23 cellular contexts compared by ENCODE assay signal in genomic region chrX:9231491-9231890, GRCh38.
DNase-seq lines count a peak whose midpoint lies in the region; ATAC-seq and TF ChIP-seq lines count a peak whose summit lies in the region.
"Had no signal": no experiment of that assay in that cellular context is flagged by ENCODE, and none has a peak within 500 bp of the region (broad histone marks: within the 10 kb centered on the region; RNA-seq: fewer than 3 reads in every experiment).

No MANE protein-coding gene starts in this region.

- ATAC-seq in activated T-helper 17 cell treated with anti-CD3 and anti-CD28 coated beads, Interleukin-2, amount 50 U/mL, for 72 hours (replicated peaks), result peak; percentile 89
- no peak for ATAC-seq in omental fat pad (ENCODE audit: low FRiP score)
- ATAC-seq: GM12878, heart right ventricle, natural killer cell had no signal

- H3K4me2 ChIP-seq in GM23248 (ENCODE audit: unreplicated experiment), result peak overlapping the region; percentile 52

- H3K27ac Mint-ChIP-seq in activated T-helper 17 cell treated with anti-CD3 and anti-CD28 coated beads, Interleukin-2, amount 50 U/mL, for 72 hours, result peak overlapping the region; percentile 6
- H3K27ac Mint-ChIP-seq: activated naive CD4-positive, alpha-beta T cell treated with anti-CD3 and anti-CD28 coated beads for 36 hours; B cell; natural killer cell had no signal

- in situ Hi-C loops in GM23248 (cut with MboI), result no loop called here

- H3K36me3 ChIP-seq in GM23248 (ENCODE audit: low read depth) (no peaks in the 10 kb centered on the region), tibial nerve (no peaks in the 10 kb centered on the region)
- H3K36me3 ChIP-seq: cardiac muscle cell, esophagus squamous epithelium, heart right ventricle had no signal

- no peaks in the 10 kb centered on the region for H4K20me1 ChIP-seq in GM23248 (ENCODE audit: insufficient read depth)

- peaks cover 15% of the 10 kb centered on the region for H3K4me1 ChIP-seq in GM23248 (ENCODE audit: insufficient read depth)
- H3K4me1 ChIP-seq in tibial nerve, result no peaks in the 10 kb centered on the region
- H3K4me1 ChIP-seq: Caco-2, heart right ventricle had no signal

- no peaks in the 10 kb centered on the region for H3K36me3 Mint-ChIP-seq in activated T-helper 17 cell treated with anti-CD3 and anti-CD28 coated beads, Interleukin-2, amount 50 U/mL, for 72 hours (ENCODE audit: low read depth)
- H3K36me3 Mint-ChIP-seq: natural killer cell had no signal

- no peak overlapping the region for H3K9ac ChIP-seq in GM23248

- H3K9me3 Mint-ChIP-seq in activated T-helper 17 cell treated with anti-CD3 and anti-CD28 coated beads, Interleukin-2, amount 50 U/mL, for 72 hours, result peaks cover 3% of the 10 kb centered on the region
- H3K9me3 Mint-ChIP-seq: activated naive CD4-positive, alpha-beta T cell treated with anti-CD3 and anti-CD28 coated beads for 36 hours; natural killer cell had no signal

- H3K79me2 ChIP-seq in GM23248 (ENCODE audit: insufficient read depth), result no peaks in the 10 kb centered on the region

- H2AFZ ChIP-seq in GM23248, result no peak overlapping the region

- peaks cover 7% of the 10 kb centered on the region for H3K4me1 Mint-ChIP-seq in activated T-helper 17 cell treated with anti-CD3 and anti-CD28 coated beads, Interleukin-2, amount 50 U/mL, for 72 hours
- H3K4me1 Mint-ChIP-seq: B cell, natural killer cell had no signal

- peaks cover 3% of the 10 kb centered on the region for H3K27me3 Mint-ChIP-seq in activated T-helper 17 cell treated with anti-CD3 and anti-CD28 coated beads, Interleukin-2, amount 50 U/mL, for 72 hours

- TF ChIP-seq CTCF in AG10803 (conservative IDR thresholded peaks at IDR 0.05; ENCODE audit: low read length), result no peak
- TF ChIP-seq CTCF in fibroblast of villous mesenchyme (IDR thresholded peaks at IDR 0.05; ENCODE audit: insufficient read depth, low read depth, low read length), result no peak
- no peak for TF ChIP-seq CTCF in tibial nerve (IDR thresholded peaks at IDR 0.05)
- no peak for TF ChIP-seq CTCF in omental fat pad (IDR thresholded peaks at IDR 0.05)

- H3K9me3 ChIP-seq in GM23248 (ENCODE audit: low read depth) (no peaks in the 10 kb centered on the region), tibial nerve (no peaks in the 10 kb centered on the region)
- H3K9me3 ChIP-seq: Caco-2, esophagus squamous epithelium, heart right ventricle had no signal

- H3K4me3 Mint-ChIP-seq in activated T-helper 17 cell treated with anti-CD3 and anti-CD28 coated beads, Interleukin-2, amount 50 U/mL, for 72 hours, result no peak overlapping the region
- H3K4me3 Mint-ChIP-seq: activated naive CD4-positive, alpha-beta T cell treated with anti-CD3 and anti-CD28 coated beads for 36 hours; B cell; natural killer cell had no signal

- no peak for TF ChIP-seq POLR2A in tibial nerve (IDR thresholded peaks at IDR 0.05)

- WGBS in GM23248 (ENCODE audit: low coverage in 1 of 2, low lambda C conversion rate in 2 of 2, missing lambda C conversion rate in 2 of 2), 2 experiments, result 19 to 24% methylated on average over 5 of the region's 5 CpGs
- WGBS in tibial nerve, 2 donors, result 73 to 86% methylated on average over 5 of the region's 5 CpGs

- no peaks in the 10 kb centered on the region for H3K27me3 ChIP-seq in GM23248 (replicated peaks; ENCODE audit: insufficient read depth)
- no peaks in the 10 kb centered on the region for H3K27me3 ChIP-seq in tibial nerve
- H3K27me3 ChIP-seq: cardiac muscle cell, esophagus squamous epithelium had no signal

- no peak overlapping the region for H3K4me3 ChIP-seq in AG10803 (ENCODE audit: low read length)
- H3K4me3 ChIP-seq in GM23248, result no peak overlapping the region
- H3K4me3 ChIP-seq in fibroblast of villous mesenchyme (ENCODE audit: low read depth, low read length), result no peak overlapping the region
- no peak overlapping the region for H3K4me3 ChIP-seq in tibial nerve
- H3K4me3 ChIP-seq: cardiac muscle cell, esophagus squamous epithelium, GM12878, heart right ventricle had no signal

- H3F3A ChIP-seq in GM23248 (ENCODE audit: insufficient read depth), result no peaks in the 10 kb centered on the region

- H3K27ac ChIP-seq in GM23248 (no peak overlapping the region), tibial nerve (no peak overlapping the region)
- H3K27ac ChIP-seq: cardiac muscle cell, esophagus squamous epithelium, heart right ventricle had no signal

- no peak for TF ChIP-seq EP300 in tibial nerve (IDR thresholded peaks at IDR 0.05)

- DNase-seq in AG10803 (ENCODE audit: low read depth), result peak; percentile 19
- peak; percentile 70 for DNase-seq in GM23248
- peak; percentile 42 for DNase-seq in fibroblast of villous mesenchyme (ENCODE audit: low read depth)
- no peak for DNase-seq in NCI-H510A treated with DMSO at 0.1 percent for 48 hours (lab: John Stamatoyannopoulos, UW)
- DNase-seq in tibial nerve (ENCODE audit: low spot score in 2 of 2), result no peak
- DNase-seq in midbrain (lab: John Stamatoyannopoulos, UW), result no peak
- no peak for DNase-seq in omental fat pad (ENCODE audit: low spot score)
- DNase-seq: activated CD4-positive, CD25-positive, alpha-beta regulatory T cell; activated CD8-positive, alpha-beta memory T cell treated with anti-CD3 and anti-CD28 coated beads, Interleukin-2, amount 50 U/mL, for 4 hours; activated naive CD4-positive, alpha-beta T cell treated with anti-CD3 and anti-CD28 coated beads for 36 hours; Caco-2; esophagus squamous epithelium; heart right ventricle; Kasumi-1; mesendoderm; natural killer cell; NCI-H1417 treated with DMSO at 0.1 percent for 48 hours; NCI-H69; SIG-M5 had no signal

- no peaks in the 10 kb centered on the region for H3K9me2 ChIP-seq in GM23248 (ENCODE audit: insufficient read depth)

Comparison
In these comparisons a context has a peak if more than half of its experiments do, and no peak if none do; other contexts are left out.
1. DNase-seq: peak in AG10803 (single experiment), GM23248 (single experiment) and fibroblast of villous mesenchyme (single experiment); none in NCI-H510A treated with DMSO at 0.1 percent for 48 hours (single experiment), tibial nerve (0 of 2), midbrain (single experiment) and omental fat pad (single experiment).